In genomic region chr6:43253401-43253800, GRCh38 we compare ENCODE assay signal across 28 cellular contexts. TPM values are rescaled to one million over a fixed set of nuclear protein-coding genes. Genes with fewer than 3 reads are reported as not detected.
"Had no signal": no experiment of that assay in that cellular context is flagged by ENCODE, and none has a peak within 500 bp of the region (broad histone marks: within the 10 kb centered on the region; RNA-seq: fewer than 3 reads in every experiment).

No MANE protein-coding gene starts in this region.

- FAIRE-seq: endometrium, frontal cortex, keratinocyte had no signal

- H3K9me3 ChIP-seq: esophagus squamous epithelium, prostate gland, right atrium auricular region, suprapubic skin, transverse colon, upper lobe of right lung, vagina had no signal

- H3K4me3 ChIP-seq: esophagus squamous epithelium, lung, prostate gland, right atrium auricular region, smooth muscle cell, suprapubic skin, transverse colon, upper lobe of right lung, vagina had no signal

- H3K27ac Mint-ChIP-seq: effector memory CD8-positive, alpha-beta T cell; memory B cell; natural killer cell; stimulated activated naive CD8-positive, alpha-beta T cell treated with anti-CD3 and anti-CD28 coated beads, Interleukin-15, amount 100 ng/mL, for 72 hours had no signal

- H3K4me3 Mint-ChIP-seq: effector memory CD8-positive, alpha-beta T cell; memory B cell; natural killer cell; stimulated activated naive CD8-positive, alpha-beta T cell treated with anti-CD3 and anti-CD28 coated beads, Interleukin-15, amount 100 ng/mL, for 72 hours had no signal

- H3K4me1 ChIP-seq: prostate gland, right atrium auricular region, upper lobe of right lung, vagina had no signal

- H3K4me2 ChIP-seq: smooth muscle cell had no signal

- H3K36me3 Mint-ChIP-seq: memory B cell, natural killer cell had no signal

- H3K27me3 ChIP-seq: right atrium auricular region, vagina had no signal

- H3K4me1 Mint-ChIP-seq: natural killer cell had no signal

- H3K36me3 ChIP-seq: esophagus squamous epithelium, prostate gland, right atrium auricular region, suprapubic skin, transverse colon, upper lobe of right lung, vagina had no signal

- H3K9me3 Mint-ChIP-seq: effector memory CD8-positive, alpha-beta T cell; memory B cell; natural killer cell; stimulated activated naive CD8-positive, alpha-beta T cell treated with anti-CD3 and anti-CD28 coated beads, Interleukin-15, amount 100 ng/mL, for 72 hours had no signal

- H3K27ac ChIP-seq: esophagus squamous epithelium, prostate gland, right atrium auricular region, suprapubic skin, transverse colon, upper lobe of right lung, vagina had no signal

- ATAC-seq: effector memory CD8-positive, alpha-beta T cell; left lobe of liver; natural killer cell; sciatic nerve; upper lobe of right lung had no signal

- DNase-seq: cortex of kidney; effector memory CD8-positive, alpha-beta T cell; erythroblast; esophagus squamous epithelium; head of caudate nucleus; natural killer cell; stimulated activated CD4-positive, alpha-beta T cell treated with anti-CD3 and anti-CD28 coated beads, Interleukin-2, amount 100 ng/mL, for 24 hours; stimulated activated CD4-positive, alpha-beta T cell treated with anti-CD3 and anti-CD28 coated beads, Interleukin-4, amount 100 ng/mL, for 24 hours; stimulated activated naive CD4-positive, alpha-beta T cell; stimulated activated naive CD8-positive, alpha-beta T cell treated with anti-CD3 and anti-CD28 coated beads, Interleukin-15, amount 100 ng/mL, for 72 hours; transverse colon; upper lobe of right lung had no signal

RNA-seq across cellular contexts. Expression of gene TTBK1, which starts 10.1 kb away (rescaled TPM):
- total RNA-seq: dermis microvascular lymphatic vessel endothelial cell, smooth muscle cell, suprapubic skin, vagina had no signal
- polyA plus RNA-seq: keratinocyte, smooth muscle cell had no signal

RNA-seq across cellular contexts. Expression of gene SLC22A7, which starts 44.7 kb away (rescaled TPM):
- total RNA-seq: dermis microvascular lymphatic vessel endothelial cell, esophagus squamous epithelium, glomerular endothelial cell, lung, mononuclear cell, natural killer cell, osteocyte, prostate gland, right atrium auricular region, sciatic nerve, smooth muscle cell, suprapubic skin, transverse colon, upper lobe of right lung, vagina had no signal
- polyA plus RNA-seq: keratinocyte, lung, smooth muscle cell had no signal

RNA-seq across cellular contexts. Expression of gene CRIP3, which starts 55.2 kb away (rescaled TPM):
- total RNA-seq: dermis microvascular lymphatic vessel endothelial cell, glomerular endothelial cell, smooth muscle cell, vagina had no signal
- polyA plus RNA-seq: smooth muscle cell had no signal
